ENCODE assay signal across 19 cellular contexts in genomic region chr15:28995193-28995592, GRCh38.
DNase-seq lines count a peak whose midpoint lies in the region; ATAC-seq, FAIRE-seq and TF ChIP-seq lines count a peak whose summit lies in the region.
"Had no signal": no experiment of that assay in that cellular context is flagged by ENCODE, and none has a peak within 500 bp of the region (broad histone marks: within the 10 kb centered on the region; RNA-seq: fewer than 3 reads in every experiment).

No MANE protein-coding gene starts in this region.

- no peak overlapping the region for H2BK15ac ChIP-seq in H1 (ENCODE audit: low read length)

- no peak overlapping the region for H3K18ac ChIP-seq in H1 (ENCODE audit: extremely low read depth, low read length)

- TF ChIP-seq EP300 in H1 (IDR thresholded peaks at IDR 0.05; ENCODE audit: borderline replicate concordance in 1 of 2, low read depth in 2 of 2, low read length in 2 of 2): no peak

- peaks cover 0 to 2% of the 10 kb centered on the region in 2 experiments for H4K20me1 ChIP-seq in H1 (replicated peaks in 1 of 2; ENCODE audit: control insufficient read depth in 1 of 2, insufficient read depth in 2 of 2, low read length in 2 of 2)
- peaks cover 38% of the 10 kb centered on the region for H4K20me1 ChIP-seq in neural progenitor cell (ENCODE audit: low read depth)

- POLR2A ChIA-PET in CD8-positive, alpha-beta T cell (lab: Charles Lee): no interaction called here
- POLR2A ChIA-PET in H1 (lab: Charles Lee; ENCODE audit: partially characterized antibody): interaction anchor here (1.8 kb wide), 1 partner anchor 121 kb away, joined by 6 read pairs; no protein-coding TSS in a partner anchor

- H4K91ac ChIP-seq in H1 (replicated peaks; ENCODE audit: insufficient read length, low read length): no peak overlapping the region

- H3K56ac ChIP-seq in H1 (replicated peaks; ENCODE audit: insufficient read length, low read depth, low read length): no peak overlapping the region

- H3K23ac ChIP-seq in H1 (ENCODE audit: insufficient read length): no peak overlapping the region

- TF ChIP-seq CTCF in CD8-positive, alpha-beta T cell (IDR thresholded peaks at IDR 0.05): no peak
- TF ChIP-seq CTCF in H1 (IDR thresholded peaks at IDR 0.05; ENCODE audit: control extremely low read depth in 1 of 3, insufficient read depth in 1 of 3, low read depth in 1 of 3, low read length in 3 of 3) (no peak), neural progenitor cell (IDR thresholded peaks at IDR 0.05) (no peak), omental fat pad (IDR thresholded peaks at IDR 0.05) (no peak), vagina (IDR thresholded peaks at IDR 0.05) (no peak)

- no peaks in the 10 kb centered on the region for H3K27me3 Mint-ChIP-seq in CD8-positive, alpha-beta T cell (ENCODE audit: low read depth)
- peaks cover 2% of the 10 kb centered on the region for H3K27me3 Mint-ChIP-seq in neural progenitor cell (ENCODE audit: insufficient read depth, low read depth)

- H3K9me3 Mint-ChIP-seq in CD8-positive, alpha-beta T cell: no peaks in the 10 kb centered on the region
- peaks cover 6% of the 10 kb centered on the region for H3K9me3 Mint-ChIP-seq in neural progenitor cell

- H3F3A ChIP-seq in neural progenitor cell (ENCODE audit: low read depth): no peaks in the 10 kb centered on the region

- no peak overlapping the region for H4K5ac ChIP-seq in H1 (ENCODE audit: insufficient read length, low read depth, low read length)

- H3K14ac ChIP-seq in H1 (ENCODE audit: insufficient read length): no peak overlapping the region

- H3K4me3 ChIP-seq in CD8-positive, alpha-beta T cell (ENCODE audit: low read depth, low read length): no peak overlapping the region
- H3K4me3 ChIP-seq in H1 (ENCODE audit: extremely low read depth in 1 of 4, insufficient read depth in 2 of 4, low read depth in 3 of 4, low read length in 4 of 4) (no peak overlapping the region), neural progenitor cell (no peak overlapping the region), vagina (no peak overlapping the region)
- H3K4me3 ChIP-seq: adrenal gland, gastrocnemius medialis, SJSA1 had no signal

- H3K79me2 ChIP-seq in H1 (ENCODE audit: control insufficient read depth in 1 of 2, insufficient read depth in 2 of 2, low read length in 2 of 2) (no peaks in the 10 kb centered on the region), neural progenitor cell (ENCODE audit: low read depth) (no peaks in the 10 kb centered on the region)

- H3K27ac Mint-ChIP-seq in CD8-positive, alpha-beta T cell: peak overlapping the region; percentile 73
- peak overlapping the region; percentile 94 for H3K27ac Mint-ChIP-seq in neural progenitor cell
- H3K27ac Mint-ChIP-seq: nephron had no signal

- 87% methylated on average over 6 of the region's 6 CpGs; no CpG with 5 or more reads in 1 of the 2 experiments for WGBS in H1 (ENCODE audit: extremely low coverage in 1 of 2, insufficient coverage in 1 of 2, insufficient read length in 1 of 2, insufficient replicate concordance in 2 of 2, low coverage in 1 of 2, low lambda C conversion rate in 2 of 2, missing lambda C conversion rate in 1 of 2), 2 experiments

- ATAC-seq in CD8-positive, alpha-beta T cell: no peak
- ATAC-seq in omental fat pad (ENCODE audit: low FRiP score) (no peak), HG03460 (IDR thresholded peaks at IDR 0.05; ENCODE audit: unreplicated experiment) (no peak)
- ATAC-seq: gastrocnemius medialis, HCT116 had no signal

- peaks cover 51% of the 10 kb centered on the region for H3K36me3 Mint-ChIP-seq in CD8-positive, alpha-beta T cell
- peaks cover 29% of the 10 kb centered on the region for H3K36me3 Mint-ChIP-seq in neural progenitor cell

- H2AK5ac ChIP-seq in H1 (ENCODE audit: low read depth, low read length): no peak overlapping the region

- no peak overlapping the region for H3K27ac ChIP-seq in CD8-positive, alpha-beta T cell (ENCODE audit: low read depth, low read length)
- no peak overlapping the region for H3K27ac ChIP-seq in H1 (ENCODE audit: low read depth, low read length)
- H3K27ac ChIP-seq in neural progenitor cell: no peak overlapping the region
- H3K27ac ChIP-seq in vagina: no peak overlapping the region
- H3K27ac ChIP-seq: adrenal gland, gastrocnemius medialis, SJSA1 had no signal

- no peaks in the 10 kb centered on the region for H3K9me3 ChIP-seq in CD8-positive, alpha-beta T cell (ENCODE audit: low read length)
- H3K9me3 ChIP-seq in H1 (ENCODE audit: insufficient read depth in 2 of 2, low read depth in 1 of 2, low read length in 1 of 2): no peaks in the 10 kb centered on the region; a peak in 1 of 4 replicates
- H3K9me3 ChIP-seq in neural progenitor cell (ENCODE audit: low read depth): no peaks in the 10 kb centered on the region
- no peaks in the 10 kb centered on the region for H3K9me3 ChIP-seq in vagina
- H3K9me3 ChIP-seq: adrenal gland, gastrocnemius medialis, SJSA1 had no signal

- no peak overlapping the region for H2BK12ac ChIP-seq in H1 (ENCODE audit: low read depth, low read length)

- CTCF ChIA-PET in CD8-positive, alpha-beta T cell (lab: Charles Lee): interaction anchor here (2.1 kb wide), 1 partner anchor 15 kb away, joined by 6 read pairs; no protein-coding TSS in a partner anchor
- CTCF ChIA-PET in H1 (lab: Charles Lee; ENCODE audit: partially characterized antibody): interaction anchor here (1.2 to 9.4 kb wide), 7 partner anchors 10 to 107 kb away, joined by 3 to 88 read pairs (median 5); no protein-coding TSS in a partner anchor

- H3K23me2 ChIP-seq in H1 (ENCODE audit: low read depth, low read length): no peaks in the 10 kb centered on the region

- no peak overlapping the region for H2BK120ac ChIP-seq in H1 (replicated peaks; ENCODE audit: low read depth, low read length)

- no peak for FAIRE-seq in H1 (lab: Jason Lieb, UNC)
- FAIRE-seq: colon, D721Med, G401.6, GM12892 had no signal

- H3K9ac ChIP-seq in H1 (replicated peaks in 1 of 4; ENCODE audit: extremely low read depth in 1 of 4, low read depth in 3 of 4, low read length in 3 of 4) (no peak overlapping the region), neural progenitor cell (no peak overlapping the region)

- no peak for DNase-seq in CD8-positive, alpha-beta T cell
- DNase-seq in NCI-H69 (lab: John Stamatoyannopoulos, UW): peak; percentile 69
- no peak for DNase-seq in H1 (ENCODE audit: low read depth in 1 of 2, low spot score in 2 of 2)
- peak; percentile 51 for DNase-seq in neural progenitor cell (ENCODE audit: low spot score)
- no peak for DNase-seq in omental fat pad (ENCODE audit: low spot score)
- DNase-seq in vagina (ENCODE audit: extremely low spot score in 2 of 2): no peak
- DNase-seq in GM19238 (ENCODE audit: insufficient read length, low spot score): no peak
- DNase-seq: activated CD4-positive, alpha-beta T cell treated with anti-CD3 and anti-CD28 coated beads for 48 hours; gastrocnemius medialis; retina had no signal

- H2BK5ac ChIP-seq in H1 (ENCODE audit: low read depth, low read length): no peak overlapping the region

- no peak overlapping the region for H2BK20ac ChIP-seq in H1 (ENCODE audit: low read length)

- H3K4me3 Mint-ChIP-seq in CD8-positive, alpha-beta T cell: no peak overlapping the region
- H3K4me3 Mint-ChIP-seq in neural progenitor cell: no peak overlapping the region
- H3K4me3 Mint-ChIP-seq: nephron had no signal

- intact Hi-C loops in CD8-positive, alpha-beta T cell (cut with DNase I, micrococcal nuclease): no loop called here
- intact Hi-C loops in vagina (cut with DNase I): no loop called here

- H3K4me1 Mint-ChIP-seq in CD8-positive, alpha-beta T cell (ENCODE audit: low read depth): peaks cover 47% of the 10 kb centered on the region
- peaks cover 60% of the 10 kb centered on the region for H3K4me1 Mint-ChIP-seq in neural progenitor cell

- no peak overlapping the region for H3K4ac ChIP-seq in H1 (replicated peaks; ENCODE audit: insufficient read length, low read depth, low read length)

- no peak for TF ChIP-seq POLR2A in H1 (IDR thresholded peaks at IDR 0.05; ENCODE audit: control extremely low read depth in 1 of 2, low read depth in 2 of 2, low read length in 2 of 2)
- no peak for TF ChIP-seq POLR2A in vagina (IDR thresholded peaks at IDR 0.05)

- 0 out of 2 replicates have a peak overlapping the region, but pooled peaks have one; percentile 31 for H4K8ac ChIP-seq in H1 (ENCODE audit: extremely low read depth, insufficient read depth, low read length)

- no peak for TF ChIP-seq RAD21 in H1 (IDR thresholded peaks at IDR 0.05 in 1 of 2, conservative IDR thresholded peaks at IDR 0.05 in 1 of 2; ENCODE audit: low read depth in 2 of 2, low read length in 2 of 2)

- H3K36me3 ChIP-seq in CD8-positive, alpha-beta T cell (ENCODE audit: insufficient read depth, low read length): peaks cover 12% of the 10 kb centered on the region
- H3K36me3 ChIP-seq in H1 (ENCODE audit: control insufficient read depth in 2 of 4, insufficient read depth in 4 of 4, low read length in 3 of 4) (no peaks in the 10 kb centered on the region), neural progenitor cell (no peaks in the 10 kb centered on the region), vagina (no peaks in the 10 kb centered on the region)
- H3K36me3 ChIP-seq: adrenal gland, gastrocnemius medialis, SJSA1 had no signal

- no peaks in the 10 kb centered on the region for H3K27me3 ChIP-seq in CD8-positive, alpha-beta T cell (ENCODE audit: insufficient read depth, low read length)
- no peaks in the 10 kb centered on the region for H3K27me3 ChIP-seq in H1 (replicated peaks in 1 of 4; ENCODE audit: control insufficient read depth in 3 of 4, extremely low read depth in 1 of 4, insufficient read depth in 3 of 4, low read length in 3 of 4)
- no peaks in the 10 kb centered on the region for H3K27me3 ChIP-seq in neural progenitor cell
- no peaks in the 10 kb centered on the region for H3K27me3 ChIP-seq in vagina
- H3K27me3 ChIP-seq: adrenal gland, gastrocnemius medialis, SJSA1 had no signal

- H2AFZ ChIP-seq in H1 (ENCODE audit: low read length) (no peak overlapping the region), neural progenitor cell (replicated peaks) (no peak overlapping the region)

- H3K4me2 ChIP-seq in H1 (ENCODE audit: insufficient read depth in 1 of 2, low read depth in 2 of 2, low read length in 2 of 2) (peak overlapping the region in 1 of 2 experiments; percentile 10; a peak in 1 of 4 replicates), neural progenitor cell (peak overlapping the region; percentile 49)

- H3K4me1 ChIP-seq in CD8-positive, alpha-beta T cell (ENCODE audit: insufficient read depth, low read length): peaks cover 20% of the 10 kb centered on the region
- peaks cover 0 to 9% (median 6%) of the 10 kb centered on the region in 4 experiments; a peak in 4 of 7 replicates for H3K4me1 ChIP-seq in H1 (replicated peaks in 1 of 4; ENCODE audit: control insufficient read depth in 3 of 4, insufficient read depth in 4 of 4, low read length in 3 of 4)
- H3K4me1 ChIP-seq in neural progenitor cell: peaks cover 34% of the 10 kb centered on the region
- no peaks in the 10 kb centered on the region for H3K4me1 ChIP-seq in vagina
- H3K4me1 ChIP-seq: adrenal gland, gastrocnemius medialis, SJSA1 had no signal

- no peaks in the 10 kb centered on the region for H3K79me1 ChIP-seq in H1 (ENCODE audit: low read depth, low read length)

TF ChIP-seq in H1, 55 proteins besides CTCF, POLR2A, EP300 and RAD21 (continues in another document):
- TF ChIP-seq POU5F1 (IDR thresholded peaks at IDR 0.05; ENCODE audit: low read depth, low read length) (0 out of 2 replicates have a peak, but pooled peaks have one; percentile 2), GABPA (IDR thresholded peaks at IDR 0.05; ENCODE audit: borderline replicate concordance, insufficient read depth, low read length) (no peak), TEAD4 (IDR thresholded peaks at IDR 0.05; ENCODE audit: low read depth, low read length) (no peak)

Comparison
In these comparisons a context has a peak if more than half of its experiments do, and no peak if none do; other contexts are left out.
1. DNase-seq: peak in NCI-H69 (single experiment) and neural progenitor cell (single experiment); none in CD8-positive, alpha-beta T cell (0 of 7), H1 (0 of 2), omental fat pad (single experiment), vagina (0 of 2) and GM19238 (single experiment).